14 cellular contexts compared by ENCODE assay signal in the genomic region with DNA sequence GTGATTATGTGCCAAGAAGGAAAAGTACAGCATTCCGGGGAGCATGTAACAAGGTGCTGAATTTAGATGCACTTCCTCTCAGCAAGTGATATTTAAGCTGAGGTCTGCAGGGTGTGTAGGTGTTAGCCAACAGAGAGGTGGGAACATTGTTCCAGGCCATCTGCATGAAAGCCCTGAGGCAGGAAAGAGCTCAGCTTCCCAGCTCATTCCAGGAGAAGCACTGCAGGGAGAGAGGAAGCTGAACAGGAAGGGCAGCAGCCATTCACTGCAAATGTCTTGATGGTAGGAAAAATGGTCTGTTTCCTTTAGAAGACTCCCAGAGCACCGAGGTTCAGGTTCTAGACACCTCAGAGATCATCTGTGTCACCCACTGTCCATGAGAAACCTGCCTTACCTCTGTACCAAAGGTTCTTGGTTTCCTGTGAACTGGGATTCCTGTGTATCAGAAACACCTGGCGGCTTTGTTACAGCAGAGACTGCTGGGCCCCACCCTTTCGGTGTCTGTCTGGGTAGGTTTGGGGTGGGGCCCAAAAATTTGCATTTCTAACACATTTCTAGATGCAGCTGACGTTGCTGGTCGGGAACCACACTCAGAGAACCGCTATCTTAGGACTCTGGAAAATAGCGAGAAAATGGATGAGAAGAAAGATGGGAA.
DNase-seq lines count a peak whose midpoint lies in the region; ATAC-seq and TF ChIP-seq lines count a peak whose summit lies in the region.
"Had no signal": no experiment of that assay in that cellular context is flagged by ENCODE, and none has a peak within 500 bp of the region (broad histone marks: within the 10 kb centered on the region; RNA-seq: fewer than 3 reads in every experiment).

No MANE protein-coding gene starts in this region.

- no peaks in the 10 kb centered on the region for H3K9me3 ChIP-seq in PC-3 (ENCODE audit: low read length)
- H3K9me3 ChIP-seq in Peyer's patch, result no peaks in the 10 kb centered on the region

- no peak overlapping the region for H2AFZ ChIP-seq in PC-3 (ENCODE audit: low read length)

- no peaks in the 10 kb centered on the region for H3K27me3 ChIP-seq in PC-3 (ENCODE audit: low read length)
- no peaks in the 10 kb centered on the region for H3K27me3 ChIP-seq in Peyer's patch

- no peak for TF ChIP-seq CTCF in PC-3 (conservative IDR thresholded peaks at IDR 0.05; ENCODE audit: low read depth, low read length)
- no peak for TF ChIP-seq CTCF in Peyer's patch (IDR thresholded peaks at IDR 0.05)

- no peak for ATAC-seq in activated CD4-positive, alpha-beta T cell treated with anti-CD3 and anti-CD28 coated beads for 36 hours
- peak; percentile 49 for ATAC-seq in PC-3
- peak; percentile 21 for ATAC-seq in effector memory CD8-positive, alpha-beta T cell (replicated peaks)
- ATAC-seq: activated CD8-positive, alpha-beta T cell treated with anti-CD3 and anti-CD28 coated beads for 36 hours; stimulated activated naive CD8-positive, alpha-beta T cell treated with anti-CD3 and anti-CD28 coated beads, Interleukin-15, Interleukin-2, amounts not matched to agents 100 U/mL and 50 U/mL, for 24 hours had no signal

- H4K20me1 ChIP-seq in PC-3 (ENCODE audit: low read length), result no peaks in the 10 kb centered on the region

- peaks cover 28% of the 10 kb centered on the region for H3K36me3 ChIP-seq in PC-3 (ENCODE audit: low read depth, low read length)
- H3K36me3 ChIP-seq in Peyer's patch, result peaks cover 0 to 17% (median 0%) of the 10 kb centered on the region in 3 donors

- no TSS peak for BruUV-seq in PC-3 (replicated peaks; lab: Mats Ljungman, UMichigan)

- H3K27ac Mint-ChIP-seq in activated CD4-positive, alpha-beta T cell treated with anti-CD3 and anti-CD28 coated beads for 36 hours, result peak overlapping the region; percentile 14
- H3K27ac Mint-ChIP-seq in effector memory CD8-positive, alpha-beta T cell, result peak overlapping the region in 1 of 2 donors; percentile 77
- H3K27ac Mint-ChIP-seq: activated CD8-positive, alpha-beta T cell treated with anti-CD3 and anti-CD28 coated beads for 36 hours; activated naive CD8-positive, alpha-beta T cell had no signal

- H3K4me1 ChIP-seq in PC-3 (ENCODE audit: insufficient read depth, low read length) (peaks cover 15% of the 10 kb centered on the region), Peyer's patch (peaks cover 0 to 6% (median 0%) of the 10 kb centered on the region in 4 donors)

- H3K4me1 Mint-ChIP-seq in activated CD4-positive, alpha-beta T cell treated with anti-CD3 and anti-CD28 coated beads for 36 hours, result peaks cover 27% of the 10 kb centered on the region
- H3K4me1 Mint-ChIP-seq in effector memory CD8-positive, alpha-beta T cell (ENCODE audit: low read depth in 2 of 2), result peaks cover 16 to 41% of the 10 kb centered on the region in 2 donors

- intact Hi-C loops in activated CD4-positive, alpha-beta T cell treated with anti-CD3 and anti-CD28 coated beads for 36 hours (cut with DNase I, micrococcal nuclease), result no loop called here
- intact Hi-C loops in PC-3 (cut with micrococcal nuclease), result no loop called here

- TF ChIP-seq POLR2A in Peyer's patch (IDR thresholded peaks at IDR 0.05), result no peak

- H3K9me3 Mint-ChIP-seq in activated CD4-positive, alpha-beta T cell treated with anti-CD3 and anti-CD28 coated beads for 36 hours (ENCODE audit: low read depth), result peaks cover 5% of the 10 kb centered on the region
- H3K9me3 Mint-ChIP-seq in effector memory CD8-positive, alpha-beta T cell, result no peaks in the 10 kb centered on the region
- H3K9me3 Mint-ChIP-seq: activated CD8-positive, alpha-beta T cell treated with anti-CD3 and anti-CD28 coated beads for 36 hours had no signal

- H3K4me3 ChIP-seq in PC-3 (ENCODE audit: low read length), result no peak overlapping the region
- H3K4me3 ChIP-seq in Peyer's patch, result no peak overlapping the region

- POLR2A ChIA-PET in activated CD4-positive, alpha-beta T cell treated with anti-CD3 and anti-CD28 coated beads for 36 hours (lab: Charles Lee), result no interaction called here
- POLR2A ChIA-PET in PC-3 (lab: Charles Lee; ENCODE audit: unreplicated experiment), result interaction anchor here (0.6 kb wide), 1 partner anchor 63 kb away, joined by 3 read pairs; no protein-coding TSS in a partner anchor

- no peaks in the 10 kb centered on the region for H3K9me2 ChIP-seq in PC-3 (replicated peaks; ENCODE audit: low read length)

- no peaks in the 10 kb centered on the region for H3K27me3 Mint-ChIP-seq in activated CD4-positive, alpha-beta T cell treated with anti-CD3 and anti-CD28 coated beads for 36 hours
- no peaks in the 10 kb centered on the region for H3K27me3 Mint-ChIP-seq in effector memory CD8-positive, alpha-beta T cell
- H3K27me3 Mint-ChIP-seq: activated CD8-positive, alpha-beta T cell treated with anti-CD3 and anti-CD28 coated beads for 36 hours; activated naive CD8-positive, alpha-beta T cell had no signal

- H3K4me3 Mint-ChIP-seq in activated CD4-positive, alpha-beta T cell treated with anti-CD3 and anti-CD28 coated beads for 36 hours, result no peak overlapping the region
- peak overlapping the region in 1 of 2 donors; percentile 56 for H3K4me3 Mint-ChIP-seq in effector memory CD8-positive, alpha-beta T cell
- H3K4me3 Mint-ChIP-seq: activated CD8-positive, alpha-beta T cell treated with anti-CD3 and anti-CD28 coated beads for 36 hours; activated naive CD8-positive, alpha-beta T cell had no signal

- CTCF ChIA-PET in activated CD4-positive, alpha-beta T cell treated with anti-CD3 and anti-CD28 coated beads for 36 hours (lab: Charles Lee), result interaction anchor here (0.9 kb wide), 1 partner anchor 107 kb away, joined by 3 read pairs; no protein-coding TSS in a partner anchor
- CTCF ChIA-PET in PC-3 (lab: Charles Lee), result interaction anchor here (1.4 kb wide), 1 partner anchor 67 kb away, joined by 5 read pairs; no protein-coding TSS in a partner anchor

- DNase-seq in activated CD4-positive, alpha-beta T cell treated with anti-CD3 and anti-CD28 coated beads for 36 hours, result no peak
- no peak for DNase-seq in activated CD4-positive, alpha-beta T cell treated with anti-CD3 and anti-CD28 coated beads, Interleukin-2, amount 50 U/mL, for 48 hours
- DNase-seq in PC-3 (peak; percentile 47), pulmonary artery endothelial cell (ENCODE audit: low read depth, low spot score) (peak; percentile 43), foreskin melanocyte (no peak), Peyer's patch (no peak), GOT3 (lab: John Stamatoyannopoulos, UW) (no peak)
- no peak for DNase-seq in effector memory CD8-positive, alpha-beta T cell
- DNase-seq: activated CD8-positive, alpha-beta T cell treated with anti-CD3 and anti-CD28 coated beads for 36 hours; GF-D8; NCI-H345; stimulated activated naive CD8-positive, alpha-beta T cell treated with anti-CD3 and anti-CD28 coated beads, Interleukin-15, Interleukin-2, amounts not matched to agents 100 U/mL and 50 U/mL, for 24 hours had no signal

- H3K36me3 Mint-ChIP-seq in activated CD4-positive, alpha-beta T cell treated with anti-CD3 and anti-CD28 coated beads for 36 hours (ENCODE audit: low read depth), result peaks cover 19% of the 10 kb centered on the region
- H3K36me3 Mint-ChIP-seq in effector memory CD8-positive, alpha-beta T cell (ENCODE audit: insufficient read depth), result peaks cover 5% of the 10 kb centered on the region

- peaks cover 3% of the 10 kb centered on the region; the same call in 1 of the 2 replicates for H3K79me2 ChIP-seq in PC-3 (ENCODE audit: low read length)

- no peak overlapping the region for H3K9ac ChIP-seq in PC-3 (ENCODE audit: low read length)
- H3K9ac ChIP-seq: KMS-11 had no signal

- no peak overlapping the region for H3K4me2 ChIP-seq in PC-3 (ENCODE audit: low read length)
- H3K4me2 ChIP-seq: KMS-11 had no signal

- H3K27ac ChIP-seq in PC-3 (ENCODE audit: low read length) (peak overlapping the region; percentile 6; the same call in 1 of the 2 replicates), Peyer's patch (no peak overlapping the region)
- H3K27ac ChIP-seq: KMS-11 had no signal

- H3F3A ChIP-seq in PC-3 (ENCODE audit: low read length, unreplicated experiment), result no peaks in the 10 kb centered on the region

Comparison
In these comparisons a context has a peak if more than half of its experiments do, and no peak if none do; other contexts are left out.
1. DNase-seq: peak in PC-3 (single experiment) and pulmonary artery endothelial cell (single experiment); none in activated CD4-positive, alpha-beta T cell treated with anti-CD3 and anti-CD28 coated beads for 36 hours (single experiment), activated CD4-positive, alpha-beta T cell treated with anti-CD3 and anti-CD28 coated beads, Interleukin-2, amount 50 U/mL, for 48 hours (0 of 2), effector memory CD8-positive, alpha-beta T cell (0 of 3), foreskin melanocyte (single experiment), Peyer's patch (0 of 3) and GOT3 (single experiment).